ENCODE assay signal across 9 cellular contexts in genomic region chrX:76454456-76454927, GRCh38. TPM values are rescaled to one million over a fixed set of nuclear protein-coding genes. Genes with fewer than 3 reads are reported as not detected.
DNase-seq lines count a peak whose midpoint lies in the region; ATAC-seq and TF ChIP-seq lines count a peak whose summit lies in the region.
"Had no signal": no experiment of that assay in that cellular context is flagged by ENCODE, and none has a peak within 500 bp of the region (broad histone marks: within the 10 kb centered on the region; RNA-seq: fewer than 3 reads in every experiment).

No MANE protein-coding gene starts in this region.

- WGBS in GM23248 (ENCODE audit: low coverage in 1 of 2, low lambda C conversion rate in 2 of 2, missing lambda C conversion rate in 2 of 2), 2 experiments: 0 to 7% methylated on average over 2 to 3 of the region's 3 CpGs

- H3K9me3 ChIP-seq in GM23248 (ENCODE audit: low read depth): no peaks in the 10 kb centered on the region

- no peaks in the 10 kb centered on the region for H3K4me1 ChIP-seq in GM23248 (ENCODE audit: insufficient read depth)

- no peaks in the 10 kb centered on the region for H3K9me3 Mint-ChIP-seq in natural killer cell
- H3K9me3 Mint-ChIP-seq in activated naive CD4-positive, alpha-beta T cell treated with anti-CD3 and anti-CD28 coated beads, Interleukin-2, amount 10 ng/mL, durations not matched to agents 7 days and 5 days: no peaks in the 10 kb centered on the region

- peaks cover 0 to 1% of the 10 kb centered on the region in 2 donors for H3K27me3 Mint-ChIP-seq in natural killer cell (ENCODE audit: low read depth in 2 of 2)
- H3K27me3 Mint-ChIP-seq in activated naive CD4-positive, alpha-beta T cell treated with anti-CD3 and anti-CD28 coated beads, Interleukin-2, amount 10 ng/mL, durations not matched to agents 7 days and 5 days: no peaks in the 10 kb centered on the region

- no peak overlapping the region for H3K27ac ChIP-seq in GM23248

- DNase-seq in NCI-H1417 (lab: John Stamatoyannopoulos, UW) (peak in 2 of 3 experiments; percentile 8 to 54), NCI-H1417 treated with DMSO at 0.1 percent for 48 hours (lab: John Stamatoyannopoulos, UW) (no peak), GM23248 (peak; percentile 41), NCI-H345 treated with DMSO at 0.1 percent for 48 hours (lab: John Stamatoyannopoulos, UW; ENCODE audit: unreplicated experiment) (peak; percentile 1), dermis microvascular lymphatic vessel endothelial cell (ENCODE audit: low read depth in 2 of 2) (peak; percentile 3 to 6), natural killer cell (no peak)
- DNase-seq in activated naive CD4-positive, alpha-beta T cell treated with anti-CD3 and anti-CD28 coated beads, Interleukin-2, amount 10 ng/mL, durations not matched to agents 7 days and 5 days: no peak

- no peak overlapping the region for H3K4me2 ChIP-seq in GM23248 (ENCODE audit: unreplicated experiment)

- H3K4me3 ChIP-seq in GM23248: no peak overlapping the region

- H3K9me2 ChIP-seq in GM23248 (ENCODE audit: insufficient read depth): no peaks in the 10 kb centered on the region

- no peaks in the 10 kb centered on the region for H3K36me3 Mint-ChIP-seq in natural killer cell
- H3K36me3 Mint-ChIP-seq in activated naive CD4-positive, alpha-beta T cell treated with anti-CD3 and anti-CD28 coated beads, Interleukin-2, amount 10 ng/mL, durations not matched to agents 7 days and 5 days: no peaks in the 10 kb centered on the region
- H3K36me3 Mint-ChIP-seq: CD8-positive, alpha-beta memory T cell had no signal

- H3K79me2 ChIP-seq in GM23248 (ENCODE audit: insufficient read depth): no peaks in the 10 kb centered on the region

- H2AFZ ChIP-seq in GM23248: no peak overlapping the region

- H3K27ac Mint-ChIP-seq in natural killer cell: no peak overlapping the region
- H3K27ac Mint-ChIP-seq in activated naive CD4-positive, alpha-beta T cell treated with anti-CD3 and anti-CD28 coated beads, Interleukin-2, amount 10 ng/mL, durations not matched to agents 7 days and 5 days: no peak overlapping the region

- in situ Hi-C loops in GM23248 (cut with MboI): loop anchor here (25.0 kb wide), 1 partner anchor 167 kb away; no protein-coding TSS in a partner anchor

- no peaks in the 10 kb centered on the region for H3K4me1 Mint-ChIP-seq in natural killer cell
- no peaks in the 10 kb centered on the region for H3K4me1 Mint-ChIP-seq in activated naive CD4-positive, alpha-beta T cell treated with anti-CD3 and anti-CD28 coated beads, Interleukin-2, amount 10 ng/mL, durations not matched to agents 7 days and 5 days

- no peaks in the 10 kb centered on the region for H3K36me3 ChIP-seq in GM23248 (ENCODE audit: low read depth)

- CTCF ChIA-PET in activated naive CD4-positive, alpha-beta T cell treated with anti-CD3 and anti-CD28 coated beads, Interleukin-2, amount 10 ng/mL, durations not matched to agents 7 days and 5 days (lab: Charles Lee): interaction anchor here (0.6 to 3.9 kb wide), 7 partner anchors 8 to 1175 kb away, joined by 3 to 38 read pairs (median 3); partner anchors contain the start of gene PBDC1

- H3K9ac ChIP-seq in GM23248: no peak overlapping the region

- intact Hi-C loops in natural killer cell (cut with micrococcal nuclease): no loop called here

- H3F3A ChIP-seq in GM23248 (ENCODE audit: insufficient read depth): no peaks in the 10 kb centered on the region

- no peaks in the 10 kb centered on the region for H3K27me3 ChIP-seq in GM23248 (replicated peaks; ENCODE audit: insufficient read depth)

- peak; percentile 49 for TF ChIP-seq CTCF in natural killer cell (IDR thresholded peaks at IDR 0.05)

- no peak overlapping the region for H3K4me3 Mint-ChIP-seq in natural killer cell
- no peak overlapping the region for H3K4me3 Mint-ChIP-seq in activated naive CD4-positive, alpha-beta T cell treated with anti-CD3 and anti-CD28 coated beads, Interleukin-2, amount 10 ng/mL, durations not matched to agents 7 days and 5 days
- H3K4me3 Mint-ChIP-seq: CD8-positive, alpha-beta memory T cell had no signal

- H4K20me1 ChIP-seq in GM23248 (ENCODE audit: insufficient read depth): no peaks in the 10 kb centered on the region

- ATAC-seq in natural killer cell: peak in 2 of 3 donors; percentile 60 to 83
- ATAC-seq in GM19324 (IDR thresholded peaks at IDR 0.05; ENCODE audit: low FRiP score, unreplicated experiment): no peak

RNA-seq across cellular contexts. Expression of gene MAGEE1, which starts 27.0 kb away (rescaled TPM):
- total RNA-seq in GM23248 (2014; rRNA removed; shearing (Covaris generic)): 0.86 and 1.1 TPM in 2 replicates
- polyA plus RNA-seq in GM23248 (2016; fragmentation: Nextera tagmentation; extraction: Ambion mirVana): 0.39 and 0.60 TPM in 2 replicates
- total RNA-seq in dermis microvascular lymphatic vessel endothelial cell (0.64 and 1.0 TPM in 2 replicates), natural killer cell (10 to 100 TPM in 2 of 3 donors, 1 to 10 TPM in 1; 6.3 to 11.8 (median 11.7) TPM)

Comparison
In these comparisons a context has a peak if more than half of its experiments do, and no peak if none do; other contexts are left out.
1. DNase-seq: peak in NCI-H1417 (2 of 3), GM23248 (single experiment), NCI-H345 treated with DMSO at 0.1 percent for 48 hours (single experiment) and dermis microvascular lymphatic vessel endothelial cell (2 of 2); none in NCI-H1417 treated with DMSO at 0.1 percent for 48 hours (single experiment), natural killer cell (single experiment) and activated naive CD4-positive, alpha-beta T cell treated with anti-CD3 and anti-CD28 coated beads, Interleukin-2, amount 10 ng/mL, durations not matched to agents 7 days and 5 days (single experiment).